Comparison of ENCODE assay signal across 8 cellular contexts in the genomic region with DNA sequence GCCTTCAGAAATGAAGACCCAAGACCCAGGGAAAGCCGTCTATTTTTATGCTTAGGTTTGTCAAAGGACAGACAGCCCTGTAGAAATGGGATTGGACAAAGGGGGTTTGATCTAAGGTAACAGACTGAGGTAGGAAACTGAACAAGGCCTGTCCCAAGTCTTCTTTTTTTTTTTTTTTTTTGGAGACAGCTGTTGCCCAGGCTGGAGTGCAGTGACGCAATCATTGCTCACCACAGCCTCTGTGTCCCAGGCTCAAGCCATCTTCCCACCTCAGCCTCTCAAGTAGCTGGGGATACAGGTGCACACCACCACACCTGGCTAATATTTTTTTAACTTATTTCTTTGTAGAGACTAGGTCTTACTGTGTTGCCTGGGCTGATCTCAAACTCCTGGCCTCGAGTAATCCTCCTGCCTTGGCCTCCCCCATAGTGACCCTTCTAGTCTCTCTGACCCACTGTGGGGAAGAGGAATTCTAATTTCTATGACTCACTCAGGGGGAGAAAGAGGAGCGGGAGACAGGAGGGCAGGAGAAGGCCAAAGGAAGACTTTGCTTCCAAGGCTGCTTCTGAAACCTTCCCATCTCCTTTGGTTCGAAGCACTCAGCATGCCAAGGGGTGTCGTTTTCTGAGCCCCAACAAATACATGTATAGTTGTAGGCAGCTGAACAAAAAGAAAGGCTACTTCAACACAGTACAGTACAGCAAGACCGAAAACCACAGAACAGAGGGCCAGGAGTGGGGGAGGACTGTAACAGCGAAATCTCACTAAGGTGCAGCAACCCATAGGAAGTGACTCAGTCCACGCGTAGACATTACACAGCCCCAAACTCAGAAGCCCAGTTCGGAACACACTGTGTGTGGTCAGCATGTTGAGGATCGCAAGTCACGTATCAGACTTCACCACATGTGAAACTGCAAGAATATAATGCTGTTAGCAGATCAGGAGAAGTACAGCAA. TPM values are rescaled to one million over a fixed set of nuclear protein-coding genes. Genes with fewer than 3 reads are reported as not detected.
DNase-seq lines count a peak whose midpoint lies in the region; ATAC-seq and TF ChIP-seq lines count a peak whose summit lies in the region.

No MANE protein-coding gene starts in this region.

- no peaks in the 10 kb centered on the region for H3K27me3 Mint-ChIP-seq in activated naive CD8-positive, alpha-beta T cell treated with anti-CD3 and anti-CD28 coated beads, Interleukin-2, amount 10 ng/mL, durations not matched to agents 7 days and 5 days

- H3K27ac ChIP-seq in SJSA1: peak overlapping the region; percentile 94
- H3K27ac ChIP-seq in tibial nerve: peak overlapping the region in 2 of 4 donors; percentile 11 to 61

- peak; percentile 66 for ATAC-seq in GM18519 (IDR thresholded peaks at IDR 0.05; ENCODE audit: low FRiP score, unreplicated experiment)
- peak; percentile 59 for ATAC-seq in HG02970 (IDR thresholded peaks at IDR 0.05; ENCODE audit: low FRiP score, unreplicated experiment)
- peak; percentile 93 for ATAC-seq in activated naive CD8-positive, alpha-beta T cell treated with anti-CD3 and anti-CD28 coated beads, Interleukin-2, amount 10 ng/mL, durations not matched to agents 7 days and 5 days (ENCODE audit: low read depth)

- H3K4me1 Mint-ChIP-seq in activated naive CD8-positive, alpha-beta T cell treated with anti-CD3 and anti-CD28 coated beads, Interleukin-2, amount 10 ng/mL, durations not matched to agents 7 days and 5 days: peaks cover 70% of the 10 kb centered on the region

- peak overlapping the region; percentile 90 for H3K27ac Mint-ChIP-seq in activated naive CD8-positive, alpha-beta T cell treated with anti-CD3 and anti-CD28 coated beads, Interleukin-2, amount 10 ng/mL, durations not matched to agents 7 days and 5 days

- POLR2A ChIA-PET in activated naive CD8-positive, alpha-beta T cell treated with anti-CD3 and anti-CD28 coated beads, Interleukin-2, amount 10 ng/mL, durations not matched to agents 7 days and 5 days (lab: Charles Lee): interaction anchor here (0.6 to 1.8 kb wide), 7 partner anchors 12 to 49 kb away, joined by 3 to 6 read pairs (median 3); no protein-coding TSS in a partner anchor

- H3K36me3 Mint-ChIP-seq in activated naive CD8-positive, alpha-beta T cell treated with anti-CD3 and anti-CD28 coated beads, Interleukin-2, amount 10 ng/mL, durations not matched to agents 7 days and 5 days: peaks cover 70% of the 10 kb centered on the region

- WGBS in tibial nerve, 2 donors: 58 to 68% methylated on average over 13 of the region's 13 CpGs

- H3K27me3 ChIP-seq in SJSA1 (replicated peaks) (no peaks in the 10 kb centered on the region), tibial nerve (no peaks in the 10 kb centered on the region)

- peak; percentile 96 to 98 for DNase-seq in SJSA1 (ENCODE audit: low read depth in 1 of 2, low spot score in 2 of 2)
- DNase-seq in activated naive CD8-positive, alpha-beta T cell treated with anti-CD3 and anti-CD28 coated beads, Interleukin-2, amount 10 ng/mL, durations not matched to agents 7 days and 5 days: peak; percentile 62
- DNase-seq in renal cortical epithelial cell (ENCODE audit: low read depth): peak; percentile 82
- no peak for DNase-seq in NCI-H82 treated with DMSO at 0.1 percent for 48 hours (lab: John Stamatoyannopoulos, UW; ENCODE audit: unreplicated experiment)
- DNase-seq in tibial nerve (ENCODE audit: low spot score in 2 of 2): no peak
- no peak for DNase-seq in LoVo (ENCODE audit: low spot score)

- no peak for TF ChIP-seq EP300 in tibial nerve (IDR thresholded peaks at IDR 0.05)

- no peaks in the 10 kb centered on the region for H3K36me3 ChIP-seq in SJSA1
- H3K36me3 ChIP-seq in tibial nerve: no peaks in the 10 kb centered on the region

- no peaks in the 10 kb centered on the region for H3K9me3 ChIP-seq in SJSA1 (replicated peaks)
- no peaks in the 10 kb centered on the region for H3K9me3 ChIP-seq in tibial nerve

- H3K4me1 ChIP-seq in SJSA1 (replicated peaks): peaks cover 38% of the 10 kb centered on the region
- peaks cover 0 to 5% (median 2%) of the 10 kb centered on the region in 4 donors for H3K4me1 ChIP-seq in tibial nerve

- peak overlapping the region; percentile 80 for H3K4me3 Mint-ChIP-seq in activated naive CD8-positive, alpha-beta T cell treated with anti-CD3 and anti-CD28 coated beads, Interleukin-2, amount 10 ng/mL, durations not matched to agents 7 days and 5 days

- TF ChIP-seq POLR2A in tibial nerve (IDR thresholded peaks at IDR 0.05): no peak

- TF ChIP-seq CTCF in tibial nerve (IDR thresholded peaks at IDR 0.05): no peak

- H3K9me3 Mint-ChIP-seq in activated naive CD8-positive, alpha-beta T cell treated with anti-CD3 and anti-CD28 coated beads, Interleukin-2, amount 10 ng/mL, durations not matched to agents 7 days and 5 days: no peaks in the 10 kb centered on the region

- no peak overlapping the region for H3K4me3 ChIP-seq in SJSA1
- no peak overlapping the region for H3K4me3 ChIP-seq in tibial nerve

RNA-seq across cellular contexts. Expression of a gene that starts 0.9 kb away (rescaled TPM):
- not detected in 2 replicates for total RNA-seq in SJSA1 (2014; rRNA removed; shearing (Covaris generic))
- 1 to 10 TPM; 8.5 to 9.1 TPM for total RNA-seq in activated naive CD8-positive, alpha-beta T cell treated with anti-CD3 and anti-CD28 coated beads, Interleukin-2, amount 10 ng/mL, durations not matched to agents 7 days and 5 days
- total RNA-seq in renal cortical epithelial cell (not detected in 2 replicates), tibial nerve (not detected)

RNA-seq across cellular contexts. Expression of a gene that starts 33.7 kb away (rescaled TPM):
- total RNA-seq in SJSA1 (2014; rRNA removed; shearing (Covaris generic)): not detected in 2 replicates
- total RNA-seq in activated naive CD8-positive, alpha-beta T cell treated with anti-CD3 and anti-CD28 coated beads, Interleukin-2, amount 10 ng/mL, durations not matched to agents 7 days and 5 days: under 1 TPM; 0.20 to 0.30 TPM
- total RNA-seq in renal cortical epithelial cell (4.3 and 4.6 TPM in 2 replicates), tibial nerve (10 to 100 TPM in 2 of 4 donors, 1 to 10 TPM in 2; 8.2 to 11.2 (median 9.8) TPM)

Comparison
In these comparisons a context has a peak if more than half of its experiments do, and no peak if none do; other contexts are left out.
1. DNase-seq: peak in SJSA1 (2 of 2), activated naive CD8-positive, alpha-beta T cell treated with anti-CD3 and anti-CD28 coated beads, Interleukin-2, amount 10 ng/mL, durations not matched to agents 7 days and 5 days (single experiment) and renal cortical epithelial cell (single experiment); none in NCI-H82 treated with DMSO at 0.1 percent for 48 hours (single experiment), tibial nerve (0 of 2) and LoVo (single experiment).
2. Peak in every context shown above with its lines, with median percentiles within 50 percentile points of each other: ATAC-seq.